In the genomic region with DNA sequence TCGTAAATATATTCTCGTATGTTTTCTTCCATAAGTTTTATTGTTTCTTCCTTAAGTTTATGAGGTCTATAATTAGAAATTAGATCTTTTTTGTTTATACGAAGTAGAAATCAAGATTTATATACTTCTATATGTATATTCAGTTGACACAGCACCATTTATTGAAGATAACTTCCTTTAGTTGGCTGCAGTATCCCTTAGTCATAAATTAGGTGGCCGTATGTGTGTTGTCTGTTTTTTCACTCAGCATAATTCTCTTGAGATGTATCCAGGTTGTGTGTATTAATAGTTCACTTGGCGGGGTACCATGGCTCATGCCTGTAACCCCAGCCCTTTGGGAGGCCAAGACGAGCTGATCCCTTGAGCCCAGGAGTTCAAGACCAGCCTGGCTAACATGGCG, we compare ENCODE assay signal across 23 cellular contexts.
DNase-seq lines count a peak whose midpoint lies in the region; ATAC-seq and TF ChIP-seq lines count a peak whose summit lies in the region.
"Had no signal": no experiment of that assay in that cellular context is flagged by ENCODE, and none has a peak within 500 bp of the region (broad histone marks: within the 10 kb centered on the region; RNA-seq: fewer than 3 reads in every experiment).

No MANE protein-coding gene starts in this region.

- no peaks in the 10 kb centered on the region for H3K27me3 Mint-ChIP-seq in stimulated activated naive CD8-positive, alpha-beta T cell treated with anti-CD3 and anti-CD28 coated beads, Interleukin-15, amount 100 ng/mL, for 72 hours

- H3K4me1 Mint-ChIP-seq in stimulated activated naive CD8-positive, alpha-beta T cell treated with anti-CD3 and anti-CD28 coated beads, Interleukin-15, amount 100 ng/mL, for 72 hours, result peaks cover 5% of the 10 kb centered on the region
- H3K4me1 Mint-ChIP-seq: CD14-positive monocyte had no signal

- H3K27ac Mint-ChIP-seq in stimulated activated naive CD8-positive, alpha-beta T cell treated with anti-CD3 and anti-CD28 coated beads, Interleukin-15, amount 100 ng/mL, for 72 hours, result no peak overlapping the region
- H3K27ac Mint-ChIP-seq: CD14-positive monocyte; CD4-positive, alpha-beta memory T cell; CD4-positive, CD25-positive, alpha-beta regulatory T cell; CD8-positive, alpha-beta memory T cell had no signal

- ATAC-seq in HG02970 (IDR thresholded peaks at IDR 0.05; ENCODE audit: low FRiP score, unreplicated experiment), result no peak
- no peak for ATAC-seq in stimulated activated naive CD8-positive, alpha-beta T cell treated with anti-CD3 and anti-CD28 coated beads, Interleukin-15, amount 100 ng/mL, for 72 hours
- ATAC-seq: GM12878 had no signal

- DNase-seq in LNCaP clone FGC (ENCODE audit: low read depth) (peak; percentile 55), left kidney (ENCODE audit: low read depth, low spot score) (peak; percentile 7), coronary artery (ENCODE audit: low spot score) (no peak)
- DNase-seq in stimulated activated naive CD8-positive, alpha-beta T cell treated with anti-CD3 and anti-CD28 coated beads, Interleukin-15, amount 100 ng/mL, for 72 hours, result no peak
- DNase-seq: 8988T; ACHN; BE2C; C1 segment of cervical spinal cord; CD4-positive, alpha-beta memory T cell; CD4-positive, CD25-positive, alpha-beta regulatory T cell; CD8-positive, alpha-beta memory T cell; COR-L47; DMS 273 treated with DMSO at 0.1 percent for 48 hours; DMS153; DMS53; DMS79; DND-41; EL; GDM1 had no signal

- TF ChIP-seq CTCF in LNCaP clone FGC (IDR thresholded peaks at IDR 0.05; ENCODE audit: control insufficient read depth, extremely low read depth, insufficient read depth), result no peak
- no peak for TF ChIP-seq CTCF in coronary artery (IDR thresholded peaks at IDR 0.05)

- H3K4me3 Mint-ChIP-seq in stimulated activated naive CD8-positive, alpha-beta T cell treated with anti-CD3 and anti-CD28 coated beads, Interleukin-15, amount 100 ng/mL, for 72 hours, result no peak overlapping the region
- H3K4me3 Mint-ChIP-seq: CD14-positive monocyte; CD4-positive, alpha-beta memory T cell; CD4-positive, CD25-positive, alpha-beta regulatory T cell; CD8-positive, alpha-beta memory T cell had no signal

- H3K9me3 Mint-ChIP-seq in stimulated activated naive CD8-positive, alpha-beta T cell treated with anti-CD3 and anti-CD28 coated beads, Interleukin-15, amount 100 ng/mL, for 72 hours, result no peaks in the 10 kb centered on the region
- H3K9me3 Mint-ChIP-seq: CD4-positive, alpha-beta memory T cell; CD4-positive, CD25-positive, alpha-beta regulatory T cell had no signal

- H3K4me3 ChIP-seq in LNCaP clone FGC (ENCODE audit: low read depth, low read length) (no peak overlapping the region), coronary artery (no peak overlapping the region)
- H3K4me3 ChIP-seq: BLaER1, GM12878 had no signal

- H3K27ac ChIP-seq in coronary artery, result no peak overlapping the region
- H3K27ac ChIP-seq: BLaER1 had no signal

Comparison
In these comparisons a context has a peak if more than half of its experiments do, and no peak if none do; other contexts are left out.
1. DNase-seq: peak in LNCaP clone FGC (single experiment) and left kidney (single experiment); none in stimulated activated naive CD8-positive, alpha-beta T cell treated with anti-CD3 and anti-CD28 coated beads, Interleukin-15, amount 100 ng/mL, for 72 hours (0 of 2) and coronary artery (single experiment).